In the genomic region with DNA sequence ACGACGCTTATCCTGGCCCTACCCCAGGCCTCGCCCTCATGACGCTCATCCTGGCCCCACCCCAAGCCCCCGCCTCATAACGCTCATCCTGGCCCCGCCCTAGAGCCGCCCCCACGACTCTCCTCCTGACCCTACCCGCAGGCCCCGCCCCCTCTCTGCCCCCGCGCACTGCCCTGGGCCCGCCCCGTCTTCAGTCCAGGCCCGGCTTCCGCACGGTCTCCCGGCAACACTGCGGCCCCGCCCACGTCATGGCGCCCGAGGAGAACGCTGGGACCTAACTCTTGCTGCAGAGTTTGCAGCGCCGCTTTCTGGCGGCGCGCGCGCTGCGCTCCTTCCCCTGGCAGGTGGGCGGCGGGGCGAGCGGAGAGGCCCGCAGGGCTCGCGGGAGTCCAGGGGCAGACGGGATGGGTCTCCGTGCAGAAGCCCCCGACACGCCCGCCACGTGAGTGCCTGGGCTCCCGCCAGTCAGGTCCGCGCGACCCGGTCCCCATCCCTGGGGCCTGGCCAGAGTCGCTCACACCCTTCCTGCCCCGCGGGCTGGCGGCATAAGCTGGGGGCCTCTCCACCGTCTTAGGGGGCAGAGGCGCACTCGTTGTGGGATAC, we compare ENCODE assay signal across 8 cellular contexts. TPM values are rescaled to one million over a fixed set of nuclear protein-coding genes. Genes with fewer than 3 reads are reported as not detected.
DNase-seq lines count a peak whose midpoint lies in the region; ATAC-seq and TF ChIP-seq lines count a peak whose summit lies in the region.

No MANE protein-coding gene starts in this region.

- no peak for TF ChIP-seq CTCF in lung (IDR thresholded peaks at IDR 0.05; ENCODE audit: control extremely low read depth, extremely low read depth)

- H3K9me3 ChIP-seq in lung (ENCODE audit: control insufficient read depth in 2 of 2, insufficient read depth in 1 of 2, low read length in 1 of 2): no peaks in the 10 kb centered on the region

- H3K4me3 ChIP-seq in lung: peak overlapping the region; percentile 56

- H3K27ac ChIP-seq in lung (ENCODE audit: low read depth in 1 of 2, low read length in 1 of 2): peak overlapping the region; percentile 63 to 94

- H3K27me3 ChIP-seq in lung (ENCODE audit: control insufficient read depth, insufficient read depth): no peaks in the 10 kb centered on the region

- WGBS in lung, 2 donors: 0% methylated on average over 54 to 58 of the region's 58 CpGs

- peak; percentile 56 for ATAC-seq in GM19351 (IDR thresholded peaks at IDR 0.05; ENCODE audit: unreplicated experiment)
- peak; percentile 74 for ATAC-seq in HG03442 (IDR thresholded peaks at IDR 0.05; ENCODE audit: unreplicated experiment)
- peak; percentile 100 for ATAC-seq in lung (ENCODE audit: insufficient read depth, low FRiP score)

- DNase-seq in CMK (ENCODE audit: low read depth): peak; percentile 88
- DNase-seq in NCI-H446 treated with DMSO at 0.1 percent for 48 hours (lab: John Stamatoyannopoulos, UW): peak; percentile 92
- peak; percentile 90 for DNase-seq in activated CD4-positive, alpha-beta T cell treated with anti-CD3 and anti-CD28 coated beads for 1 hour
- peak; percentile 94 for DNase-seq in effector CD4-positive, alpha-beta T cell
- no peak for DNase-seq in lung (ENCODE audit: low spot score)
- peak; percentile 91 for DNase-seq in stimulated activated CD8-positive, alpha-beta memory T cell treated with anti-CD3 and anti-CD28 coated beads, Interleukin-12 subunit alpha, Interleukin-12 subunit beta, amount 100 ng/mL, for 24 hours (ENCODE audit: extremely low read depth)

- H3K4me1 ChIP-seq in lung (ENCODE audit: control insufficient read depth in 2 of 2, insufficient read depth in 2 of 2, low read length in 2 of 2): peaks cover 0 to 1% of the 10 kb centered on the region in 2 donors

- H3K36me3 ChIP-seq in lung (ENCODE audit: control insufficient read depth in 2 of 2, insufficient read depth in 2 of 2, low read length in 2 of 2): no peaks in the 10 kb centered on the region

RNA-seq across cellular contexts. Expression of a gene that starts 52.5 kb away (rescaled TPM):
- under 1 TPM; 0.34 to 0.67 TPM for total RNA-seq in lung
- polyA plus RNA-seq in lung: under 1 TPM; 0.14 to 0.61 TPM
